Comparison of ENCODE assay signal across 31 cellular contexts in genomic region chr13:28110414-28110813, GRCh38. TPM values are rescaled to one million over a fixed set of nuclear protein-coding genes. Genes with fewer than 3 reads are reported as not detected.
"Had no signal": no experiment of that assay in that cellular context is flagged by ENCODE, and none has a peak within 500 bp of the region (broad histone marks: within the 10 kb centered on the region; RNA-seq: fewer than 3 reads in every experiment).

No MANE protein-coding gene starts in this region.

- H3K9me3 ChIP-seq: colonic mucosa, esophagus muscularis mucosa, heart right ventricle, lower lobe of right lung, prostate gland, right atrium auricular region, testis, tibial artery had no signal

- H3K4me1 Mint-ChIP-seq: naive thymus-derived CD8-positive, alpha-beta T cell; nephron progenitor cell; stimulated activated memory B cell treated with anti-CD40 and anti-IgM and Interleukin-4, amounts not matched to agents 10 μg/mL and 1 μg/mL and 100 μg/mL, for 72 hours had no signal

- ATAC-seq: heart right ventricle; left colon; left ventricle myocardium superior; lower lobe of right lung; naive thymus-derived CD8-positive, alpha-beta T cell; sciatic nerve; stimulated activated memory B cell treated with anti-CD40 and anti-IgM and Interleukin-4, amounts not matched to agents 10 μg/mL and 1 μg/mL and 100 μg/mL, for 72 hours; stimulated activated naive CD8-positive, alpha-beta T cell treated with anti-CD3 and anti-CD28 coated beads, Interleukin-15, Interleukin-2, amounts not matched to agents 100 U/mL and 50 U/mL, for 24 hours had no signal

- H3K4me3 Mint-ChIP-seq: dendritic cell treated with granulocyte-macrophage colony-stimulating factor and Interleukin-4, amounts not matched to agents 40 ng/mL and 50 ng/mL, for 4 days; naive thymus-derived CD8-positive, alpha-beta T cell; nephron progenitor cell; stimulated activated memory B cell treated with anti-CD40 and anti-IgM and Interleukin-4, amounts not matched to agents 10 μg/mL and 1 μg/mL and 100 μg/mL, for 72 hours; type B pancreatic cell had no signal

- H3K4me3 ChIP-seq: colonic mucosa, esophagus muscularis mucosa, heart right ventricle, lower lobe of right lung, prostate gland, right atrium auricular region, testis, tibial artery had no signal

- H3K27ac ChIP-seq: colonic mucosa, esophagus muscularis mucosa, heart right ventricle, lower lobe of right lung, prostate gland, right atrium auricular region, testis, tibial artery had no signal

- H3K4me1 ChIP-seq: colonic mucosa, esophagus muscularis mucosa, heart right ventricle, lower lobe of right lung, prostate gland, right atrium auricular region, testis, tibial artery had no signal

- FAIRE-seq: endothelial cell of umbilical vein, islet of Langerhans, urothelium cell line had no signal

- DNase-seq: colonic mucosa; effector CD8-positive, alpha-beta T cell; foreskin melanocyte; glutamatergic neuron; heart right ventricle; hippocampal formation; left colon; left ventricle myocardium superior; lower lobe of right lung; naive thymus-derived CD8-positive, alpha-beta T cell; nephron progenitor cell; nucleus accumbens; stimulated activated CD4-positive, alpha-beta T cell treated with anti-CD3 and anti-CD28 coated beads, Interleukin-2, amount 100 ng/mL, for 24 hours; stimulated activated CD4-positive, alpha-beta T cell treated with anti-CD3 and anti-CD28 coated beads, Interleukin-4, amount 100 ng/mL, for 24 hours; stimulated activated naive CD8-positive, alpha-beta T cell treated with anti-CD3 and anti-CD28 coated beads, Interleukin-15, Interleukin-2, amounts not matched to agents 100 U/mL and 50 U/mL, for 24 hours; substantia nigra; testis; tibial artery had no signal

- H3K27me3 Mint-ChIP-seq: dendritic cell treated with granulocyte-macrophage colony-stimulating factor and Interleukin-4, amounts not matched to agents 40 ng/mL and 50 ng/mL, for 4 days; naive thymus-derived CD8-positive, alpha-beta T cell; stimulated activated memory B cell treated with anti-CD40 and anti-IgM and Interleukin-4, amounts not matched to agents 10 μg/mL and 1 μg/mL and 100 μg/mL, for 72 hours had no signal

- H3K27ac Mint-ChIP-seq: dendritic cell treated with granulocyte-macrophage colony-stimulating factor and Interleukin-4, amounts not matched to agents 40 ng/mL and 50 ng/mL, for 4 days; naive thymus-derived CD8-positive, alpha-beta T cell; nephron progenitor cell; stimulated activated memory B cell treated with anti-CD40 and anti-IgM and Interleukin-4, amounts not matched to agents 10 μg/mL and 1 μg/mL and 100 μg/mL, for 72 hours; type B pancreatic cell had no signal

- H3K36me3 Mint-ChIP-seq: naive thymus-derived CD8-positive, alpha-beta T cell; stimulated activated memory B cell treated with anti-CD40 and anti-IgM and Interleukin-4, amounts not matched to agents 10 μg/mL and 1 μg/mL and 100 μg/mL, for 72 hours; type B pancreatic cell had no signal

- H3K36me3 ChIP-seq: colonic mucosa, esophagus muscularis mucosa, heart right ventricle, lower lobe of right lung, prostate gland, right atrium auricular region, tibial artery had no signal

- H3K9me3 Mint-ChIP-seq: dendritic cell treated with granulocyte-macrophage colony-stimulating factor and Interleukin-4, amounts not matched to agents 40 ng/mL and 50 ng/mL, for 4 days; naive thymus-derived CD8-positive, alpha-beta T cell; nephron progenitor cell; stimulated activated memory B cell treated with anti-CD40 and anti-IgM and Interleukin-4, amounts not matched to agents 10 μg/mL and 1 μg/mL and 100 μg/mL, for 72 hours; type B pancreatic cell had no signal

- H3K27me3 ChIP-seq: colonic mucosa, right atrium auricular region, testis had no signal

RNA-seq across cellular contexts. Expression of gene FLT3, which starts 10.0 kb away (rescaled TPM):
- total RNA-seq: endothelial cell of umbilical vein, fibroblast of lung, myocyte, osteocyte had no signal
- polyA plus RNA-seq: fibroblast of lung; naive thymus-derived CD8-positive, alpha-beta T cell had no signal
